ENCODE assay signal across 12 cellular contexts in the genomic region with DNA sequence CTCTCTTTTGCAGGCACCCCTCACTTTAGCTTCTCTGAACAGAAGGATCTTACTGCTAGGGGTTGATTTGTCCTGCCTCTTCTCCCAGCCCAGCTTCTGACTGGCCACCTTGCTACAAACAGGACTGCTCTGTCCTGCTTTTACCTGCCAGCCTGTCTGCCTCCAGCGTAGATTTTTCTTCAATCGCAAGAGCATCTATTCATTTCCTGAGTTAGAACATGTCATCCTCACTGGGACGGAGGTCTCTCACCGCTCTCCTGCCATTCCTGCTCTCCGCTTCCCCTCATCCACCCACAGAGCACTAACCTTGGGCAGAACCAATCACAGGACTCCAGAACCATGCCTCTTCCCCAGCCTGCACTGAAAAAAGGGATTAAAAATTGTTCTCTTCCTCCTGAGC. TPM values are rescaled to one million over a fixed set of nuclear protein-coding genes. Genes with fewer than 3 reads are reported as not detected.
DNase-seq lines count a peak whose midpoint lies in the region; ATAC-seq, FAIRE-seq and TF ChIP-seq lines count a peak whose summit lies in the region.
"Had no signal": no experiment of that assay in that cellular context is flagged by ENCODE, and none has a peak within 500 bp of the region (broad histone marks: within the 10 kb centered on the region; RNA-seq: fewer than 3 reads in every experiment).

No MANE protein-coding gene starts in this region.

- WGBS in psoas muscle, 3 donors, result 85 to 92% (median 92%) methylated on average over 5 of the region's 5 CpGs

- peak overlapping the region; percentile 34 to 94 for H3K9ac ChIP-seq in kidney (ENCODE audit: low read length in 2 of 2)

- DNase-seq in DMS153 treated with DMSO at 0.1 percent for 48 hours (lab: John Stamatoyannopoulos, UW; ENCODE audit: unreplicated experiment) (peak; percentile 82), RWPE1 (ENCODE audit: low spot score) (no peak), kidney (no peak), psoas muscle (no peak), KG1 (lab: John Stamatoyannopoulos, UW) (no peak), omental fat pad (ENCODE audit: low spot score) (no peak), AML-193 (lab: John Stamatoyannopoulos, UW) (no peak), DMS 273 treated with DMSO at 0.1 percent for 48 hours (lab: John Stamatoyannopoulos, UW) (no peak)
- DNase-seq: activated B cell treated with CpG ODN at 0.5 μM for 24 hours, activated gamma-delta T cell treated with Interleukin-2 at 50 U/mL for 16 hours, mesendoderm had no signal

- FAIRE-seq in kidney (lab: Jason Lieb, UNC), result no peak

- no peaks in the 10 kb centered on the region for H3K27me3 ChIP-seq in psoas muscle (ENCODE audit: insufficient read depth in 3 of 3, low read length in 2 of 3)

- intact Hi-C loops in kidney (cut with DNase I) (no loop called here), psoas muscle (cut with DNase I) (loop anchor here (5.0 to 10.0 kb wide), 3 partner anchors 206 to 638 kb away; no protein-coding TSS in a partner anchor)

- no peak for TF ChIP-seq CTCF in RWPE1 (conservative IDR thresholded peaks at IDR 0.05; ENCODE audit: low read depth)
- no peak for TF ChIP-seq CTCF in kidney (IDR thresholded peaks at IDR 0.05; ENCODE audit: borderline replicate concordance, extremely low read depth, insufficient read depth)
- no peak for TF ChIP-seq CTCF in psoas muscle (IDR thresholded peaks at IDR 0.05)
- TF ChIP-seq CTCF in omental fat pad (IDR thresholded peaks at IDR 0.05), result no peak

- no peaks in the 10 kb centered on the region for H3K9me3 ChIP-seq in kidney (ENCODE audit: control insufficient read depth in 1 of 2, low read length in 2 of 2)
- H3K9me3 ChIP-seq in psoas muscle, result no peaks in the 10 kb centered on the region
- H3K9me3 ChIP-seq: thoracic aorta had no signal

- peaks cover under 1 to 11% of the 10 kb centered on the region in 2 donors for H3K36me3 ChIP-seq in kidney (ENCODE audit: control insufficient read depth in 1 of 2, insufficient read depth in 2 of 2, low read length in 2 of 2)
- H3K36me3 ChIP-seq in psoas muscle (ENCODE audit: insufficient read depth in 1 of 2, low read depth in 1 of 2), result peaks cover 0 to 9% of the 10 kb centered on the region in 2 donors
- H3K36me3 ChIP-seq: thoracic aorta had no signal

- H3K27ac ChIP-seq in RWPE1, result peak overlapping the region; percentile 67
- H3K27ac ChIP-seq in kidney (ENCODE audit: low read depth in 2 of 2, low read length in 2 of 2), result peak overlapping the region; percentile 94 to 95
- peak overlapping the region; percentile 41 for H3K27ac ChIP-seq in psoas muscle

- H3K4me3 ChIP-seq in kidney (ENCODE audit: low read length in 2 of 2), result peak overlapping the region; percentile 63 to 72
- no peak overlapping the region for H3K4me3 ChIP-seq in psoas muscle
- H3K4me3 ChIP-seq: thoracic aorta had no signal

- ATAC-seq in psoas muscle (no peak), omental fat pad (ENCODE audit: low FRiP score) (no peak)

- CTCF ChIA-PET in RWPE1 (lab: Yijun Ruan, JAX), result no interaction called here

- POLR2A ChIA-PET in RWPE1 (lab: Yijun Ruan, JAX; ENCODE audit: low non-redundant PET), result no interaction called here

- H3K4me1 ChIP-seq in kidney (ENCODE audit: control insufficient read depth in 1 of 2, insufficient read depth in 1 of 2, low read depth in 1 of 2, low read length in 2 of 2), result peaks cover 25 to 35% of the 10 kb centered on the region in 2 donors
- H3K4me1 ChIP-seq in psoas muscle, result peaks cover 19% of the 10 kb centered on the region

RNA-seq across cellular contexts. Expression of a gene that starts 3.5 kb away (rescaled TPM):
- total RNA-seq in kidney (686 TPM), psoas muscle (1,000 to 10,000 TPM in 2 of 4 donors, 100 to 1,000 TPM in 2; 290 to 1,098 (median 779) TPM), omental fat pad (10 to 100 TPM; 19.9 to 60.6 (median 37.3) TPM)
- polyA plus RNA-seq in kidney (ENCODE audit: insufficient read depth, low read depth, low replicate concordance) (1,441 TPM), psoas muscle (100 to 1,000 TPM; 176 to 263 (median 228) TPM)

Comparison
In these comparisons a context has a peak if more than half of its experiments do, and no peak if none do; other contexts are left out.
1. H3K27ac ChIP-seq: peak in every context shown above with its lines; median percentile 94 in kidney; 67 in RWPE1; 41 in psoas muscle.
2. RNA of a gene that starts 3.5 kb away (total RNA-seq): 290 to 1,098 TPM in psoas muscle and 686 TPM in kidney (single experiment); 19.9 to 60.6 TPM in omental fat pad; every median in the first group is over 4 times any median in the second.